ENCODE assay signal across 12 cellular contexts in genomic region chr1:207049054-207049453, GRCh38. TPM values are rescaled to one million over a fixed set of nuclear protein-coding genes. Genes with fewer than 3 reads are reported as not detected.
DNase-seq lines count a peak whose midpoint lies in the region; ATAC-seq, FAIRE-seq and TF ChIP-seq lines count a peak whose summit lies in the region.
"Had no signal": no experiment of that assay in that cellular context is flagged by ENCODE, and none has a peak within 500 bp of the region (broad histone marks: within the 10 kb centered on the region; RNA-seq: fewer than 3 reads in every experiment).

No MANE protein-coding gene starts in this region.

- DNase-seq in Caco-2 (no peak), OCI-LY7 (ENCODE audit: low spot score) (no peak), kidney (no peak), NOMO-1 treated with dmso at 0.1 percent for 144 hours (lab: John Stamatoyannopoulos, UW; ENCODE audit: unreplicated experiment) (no peak)
- DNase-seq: foreskin keratinocyte; lower lobe of right lung; NCI-H226; stimulated activated naive CD8-positive, alpha-beta T cell treated with anti-CD3 and anti-CD28 coated beads, Interleukin-15, amount 100 ng/mL, for 72 hours had no signal

- peaks cover 34% of the 10 kb centered on the region for H4K20me1 ChIP-seq in OCI-LY7 (ENCODE audit: insufficient read depth, low read length)

- TF ChIP-seq CTCF in Caco-2 (IDR thresholded peaks at IDR 0.05; ENCODE audit: insufficient read depth in 1 of 2, low read depth in 1 of 2, low read length in 1 of 2, severe bottlenecking in 1 of 2, unreplicated experiment in 1 of 2) (no peak), OCI-LY7 (conservative IDR thresholded peaks at IDR 0.05; ENCODE audit: low read length) (no peak), kidney (IDR thresholded peaks at IDR 0.05; ENCODE audit: borderline replicate concordance, extremely low read depth, insufficient read depth) (no peak)

- peak overlapping the region; percentile 94 for H3K4me3 Mint-ChIP-seq in Caco-2 (ENCODE audit: unreplicated experiment)

- peaks cover 7% of the 10 kb centered on the region for H3K4me1 Mint-ChIP-seq in Caco-2 (ENCODE audit: low read depth, unreplicated experiment)

- peaks cover 34% of the 10 kb centered on the region for H3K4me1 ChIP-seq in Caco-2
- H3K4me1 ChIP-seq in OCI-LY7 (ENCODE audit: insufficient read depth, low read length, poor library complexity, severe bottlenecking), result peaks cover 49% of the 10 kb centered on the region
- H3K4me1 ChIP-seq in kidney (ENCODE audit: control insufficient read depth in 1 of 2, insufficient read depth in 1 of 2, low read depth in 1 of 2, low read length in 2 of 2), result peaks cover 9 to 20% of the 10 kb centered on the region in 2 donors

- H3K4me2 ChIP-seq in OCI-LY7 (ENCODE audit: low read length), result peak overlapping the region; percentile 94

- H3K27ac ChIP-seq in OCI-LY7 (ENCODE audit: low read depth, low read length, poor library complexity, severe bottlenecking), result no peak overlapping the region
- H3K27ac ChIP-seq in kidney (ENCODE audit: low read depth in 2 of 2, low read length in 2 of 2), result peak overlapping the region in 1 of 2 donors; percentile 15
- H3K27ac ChIP-seq: lower lobe of right lung had no signal

- CTCF ChIA-PET in Caco-2 (lab: Charles Lee), result interaction anchor here (1.7 kb wide), 1 partner anchor 17 kb away, joined by 12 read pairs; the partner anchor contains the start of gene C1orf116
- CTCF ChIA-PET in OCI-LY7 (lab: Charles Lee; ENCODE audit: unreplicated experiment), result no interaction called here

- no peak overlapping the region for H3K4me3 ChIP-seq in Caco-2 (ENCODE audit: low read depth, low read length)
- H3K4me3 ChIP-seq in OCI-LY7 (ENCODE audit: low read depth, low read length, poor library complexity, severe bottlenecking), result peak overlapping the region; percentile 95
- peak overlapping the region; percentile 79 to 96 for H3K4me3 ChIP-seq in kidney (ENCODE audit: low read length in 2 of 2)

- no peaks in the 10 kb centered on the region for H3K9me3 Mint-ChIP-seq in Caco-2 (ENCODE audit: unreplicated experiment)
- H3K9me3 Mint-ChIP-seq: stimulated activated naive CD8-positive, alpha-beta T cell treated with anti-CD3 and anti-CD28 coated beads, Interleukin-15, amount 100 ng/mL, for 72 hours had no signal

- intact Hi-C loops in Caco-2 (cut with micrococcal nuclease; ENCODE audit: unreplicated experiment) (no loop called here), OCI-LY7 (cut with micrococcal nuclease; ENCODE audit: unreplicated experiment) (no loop called here), kidney (cut with DNase I) (no loop called here)

- H3K36me3 ChIP-seq in Caco-2 (ENCODE audit: control insufficient read depth, insufficient read depth, low read length) (0 out of 2 replicates have a peak, but pooled peaks cover 1% of the 10 kb centered on the region), OCI-LY7 (ENCODE audit: insufficient read depth, low read length) (peaks cover 56% of the 10 kb centered on the region), kidney (ENCODE audit: control insufficient read depth in 1 of 2, insufficient read depth in 2 of 2, low read length in 2 of 2) (peaks cover 10 to 13% of the 10 kb centered on the region in 2 donors)

- H3K27ac Mint-ChIP-seq in Caco-2 (ENCODE audit: unreplicated experiment), result no peak overlapping the region
- H3K27ac Mint-ChIP-seq: stimulated activated naive CD8-positive, alpha-beta T cell treated with anti-CD3 and anti-CD28 coated beads, Interleukin-15, amount 100 ng/mL, for 72 hours had no signal

- peaks cover 70% of the 10 kb centered on the region for H3K79me2 ChIP-seq in OCI-LY7 (ENCODE audit: insufficient read depth, low read depth, low read length)

- no peaks in the 10 kb centered on the region for H3K9me2 ChIP-seq in OCI-LY7 (ENCODE audit: insufficient read depth, low read length)

- BruUV-seq in Caco-2 (replicated peaks; lab: Mats Ljungman, UMichigan) (TSS peak; percentile 14), OCI-LY7 (replicated peaks; lab: Mats Ljungman, UMichigan) (TSS peak; percentile 38)

- no peak overlapping the region for H2AFZ ChIP-seq in OCI-LY7 (ENCODE audit: low read length)

- FAIRE-seq in kidney (lab: Jason Lieb, UNC), result no peak
- FAIRE-seq: GM12891 had no signal

- peak overlapping the region in 1 of 2 donors; percentile 31 for H3K9ac ChIP-seq in kidney (ENCODE audit: low read length in 2 of 2)

- ATAC-seq in GM21723 (IDR thresholded peaks at IDR 0.05; ENCODE audit: unreplicated experiment) (no peak), HG02970 (IDR thresholded peaks at IDR 0.05; ENCODE audit: low FRiP score, unreplicated experiment) (no peak)
- ATAC-seq: foreskin keratinocyte; lower lobe of right lung; stimulated activated naive CD8-positive, alpha-beta T cell treated with anti-CD3 and anti-CD28 coated beads, Interleukin-15, amount 100 ng/mL, for 72 hours had no signal

- H3K9me3 ChIP-seq in Caco-2 (no peaks in the 10 kb centered on the region), OCI-LY7 (ENCODE audit: low read length) (no peaks in the 10 kb centered on the region), kidney (ENCODE audit: control insufficient read depth in 1 of 2, low read length in 2 of 2) (no peaks in the 10 kb centered on the region)
- H3K9me3 ChIP-seq: lower lobe of right lung had no signal

- H3K36me3 Mint-ChIP-seq in Caco-2 (ENCODE audit: insufficient read depth, unreplicated experiment), result peaks cover 51% of the 10 kb centered on the region

- H3K27me3 Mint-ChIP-seq in Caco-2 (ENCODE audit: insufficient read depth, unreplicated experiment), result no peaks in the 10 kb centered on the region
- H3K27me3 Mint-ChIP-seq: stimulated activated naive CD8-positive, alpha-beta T cell treated with anti-CD3 and anti-CD28 coated beads, Interleukin-15, amount 100 ng/mL, for 72 hours had no signal

- POLR2A ChIA-PET in Caco-2 (lab: Charles Lee), result no interaction called here
- POLR2A ChIA-PET in OCI-LY7 (lab: Charles Lee), result no interaction called here

- no peaks in the 10 kb centered on the region for H3K27me3 ChIP-seq in Caco-2 (replicated peaks; ENCODE audit: control insufficient read depth, insufficient read depth, low read length)
- H3K27me3 ChIP-seq: foreskin keratinocyte had no signal

RNA-seq across cellular contexts. Expression of gene YOD1, which starts 2.0 kb away (rescaled TPM):
- 11.8 and 11.9 TPM in 2 replicates for total RNA-seq in Caco-2 (2022)
- total RNA-seq in OCI-LY7 (2014; rRNA removed; shearing (Covaris generic)), result 13.1 and 16.2 TPM in 2 replicates
- total RNA-seq in OCI-LY7 (2022), result 16.5 and 17.4 TPM in 2 replicates
- 6.2 TPM for total RNA-seq in kidney
- polyA plus RNA-seq in kidney (ENCODE audit: insufficient read depth, low read depth, low replicate concordance), result 2.7 TPM

RNA-seq across cellular contexts. Expression of gene PFKFB2, which starts 4.0 kb away (rescaled TPM):
- total RNA-seq in Caco-2 (2022), result 36.4 and 38.9 TPM in 2 replicates
- 8.8 and 9.8 TPM in 2 replicates for total RNA-seq in OCI-LY7 (2014; rRNA removed; shearing (Covaris generic))
- 13.1 and 14.4 TPM in 2 replicates for total RNA-seq in OCI-LY7 (2022)
- total RNA-seq in kidney, result 20.6 TPM
- polyA plus RNA-seq in kidney (ENCODE audit: insufficient read depth, low read depth, low replicate concordance), result 21.7 TPM

RNA-seq across cellular contexts. Expression of gene C1orf116, which starts 16.5 kb away (rescaled TPM):
- total RNA-seq in Caco-2 (2022) (8.7 and 10.4 TPM in 2 replicates), OCI-LY7 (2022) (not detected in 2 replicates), kidney (19.6 TPM)
- total RNA-seq in OCI-LY7 (2014; rRNA removed; shearing (Covaris generic)), result not detected in 2 replicates
- 11.9 TPM for polyA plus RNA-seq in kidney (ENCODE audit: insufficient read depth, low read depth, low replicate concordance)

RNA-seq across cellular contexts. Expression of gene C4BPB, which starts 39.6 kb away (rescaled TPM):
- total RNA-seq in Caco-2 (2022), result 93.0 and 99.8 TPM in 2 replicates
- total RNA-seq in OCI-LY7 (2014; rRNA removed; shearing (Covaris generic)), result not detected in 2 replicates
- total RNA-seq in OCI-LY7 (2022), result not detected in 2 replicates
- total RNA-seq in kidney, result 1.3 TPM
- polyA plus RNA-seq in kidney (ENCODE audit: insufficient read depth, low read depth, low replicate concordance), result 0.49 TPM
- total RNA-seq: foreskin keratinocyte had no signal
- polyA plus RNA-seq: foreskin keratinocyte had no signal

RNA-seq across cellular contexts. Expression of gene C4BPA, which starts 55.0 kb away (rescaled TPM):
- total RNA-seq in Caco-2 (2022) (10.6 and 12.7 TPM in 2 replicates), OCI-LY7 (2022) (not detected in 2 replicates), kidney (45.7 TPM)
- not detected in 2 replicates for total RNA-seq in OCI-LY7 (2014; rRNA removed; shearing (Covaris generic))
- polyA plus RNA-seq in kidney (ENCODE audit: insufficient read depth, low read depth, low replicate concordance), result not detected
- total RNA-seq: cardiac septum, foreskin keratinocyte had no signal
- polyA plus RNA-seq: foreskin keratinocyte had no signal
